In the genomic region with DNA sequence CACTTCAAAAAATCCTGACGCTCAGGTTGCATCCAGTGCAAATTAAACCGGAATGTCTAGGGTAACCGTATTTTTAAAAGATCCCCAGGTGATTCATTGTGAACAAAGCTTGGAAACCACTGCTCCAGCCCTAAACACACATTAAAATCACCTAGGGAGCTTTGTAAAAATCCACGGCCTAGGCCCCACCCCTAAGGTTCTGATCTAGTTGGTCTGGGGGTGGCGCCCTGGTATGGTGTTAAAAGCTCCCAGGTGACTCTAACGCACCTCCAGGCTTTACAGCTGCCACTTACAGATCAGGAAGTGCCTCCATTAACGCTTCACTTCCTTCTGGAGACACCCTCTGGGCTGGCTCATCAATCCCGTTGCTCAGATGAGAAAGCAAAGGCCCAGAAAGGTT, we compare ENCODE assay signal across 19 cellular contexts.
DNase-seq lines count a peak whose midpoint lies in the region; ATAC-seq and TF ChIP-seq lines count a peak whose summit lies in the region.
"Had no signal": no experiment of that assay in that cellular context is flagged by ENCODE, and none has a peak within 500 bp of the region (broad histone marks: within the 10 kb centered on the region; RNA-seq: fewer than 3 reads in every experiment).

No MANE protein-coding gene starts in this region.

- intact Hi-C loops in colonic mucosa (cut with DNase I) = no loop called here
- intact Hi-C loops in right lobe of liver (cut with DNase I) = loop anchor here in 1 of 2 donors (10.0 kb wide), 1 partner anchor 101 kb away; no protein-coding TSS in a partner anchor

- no peak for ATAC-seq in right lobe of liver
- ATAC-seq: activated T-cell treated with anti-CD3 and anti-CD28 coated beads, Interleukin-2, amount 50 U/mL, for 4 hours; left ventricle myocardium superior; stimulated activated memory B cell treated with anti-CD40 and anti-IgM and Interleukin-4, amounts not matched to agents 10 μg/mL and 1 μg/mL and 100 μg/mL, for 72 hours had no signal

- H3K9me3 ChIP-seq in colonic mucosa = no peaks in the 10 kb centered on the region
- no peaks in the 10 kb centered on the region for H3K9me3 ChIP-seq in right lobe of liver
- H3K9me3 ChIP-seq: MG63, SJCRH30, tibial nerve had no signal

- H3K4me1 ChIP-seq in colonic mucosa (no peaks in the 10 kb centered on the region), right lobe of liver (no peaks in the 10 kb centered on the region)
- H3K4me1 ChIP-seq: SJCRH30 had no signal

- no peak for TF ChIP-seq POLR2A in right lobe of liver (IDR thresholded peaks at IDR 0.05)

- DNase-seq in NCI-H82 (lab: John Stamatoyannopoulos, UW) = peak; percentile 30
- no peak for DNase-seq in NCI-H82 treated with DMSO at 0.1 percent for 48 hours (lab: John Stamatoyannopoulos, UW; ENCODE audit: unreplicated experiment)
- peak; percentile 58 for DNase-seq in NCI-H345 (lab: John Stamatoyannopoulos, UW)
- DNase-seq in colonic mucosa = peak; percentile 66
- no peak for DNase-seq in type B pancreatic cell (ENCODE audit: extremely low spot score, unreplicated experiment)
- no peak for DNase-seq in stimulated activated naive CD4-positive, alpha-beta T cell treated with Interleukin-2 at 50 U/mL for 16 hours (lab: John Stamatoyannopoulos, UW)
- DNase-seq in stimulated activated CD4-positive, alpha-beta T cell treated with anti-CD3 and anti-CD28 coated beads, Interleukin-1b, Interleukin-23, amount 100 ng/mL, for 48 hours = no peak
- no peak for DNase-seq in right lobe of liver
- DNase-seq: activated naive CD8-positive, alpha-beta T cell treated with anti-CD3 and anti-CD28 coated beads for 36 hours; activated T-cell treated with anti-CD3 and anti-CD28 coated beads, Interleukin-2, amount 50 U/mL, for 4 hours; brain microvascular endothelial cell; EL; left ventricle myocardium superior; MG63; naive B cell; SJCRH30; T1000 had no signal

- no peak overlapping the region for H3K9ac ChIP-seq in colonic mucosa (ENCODE audit: low read depth in 2 of 2, low read length in 2 of 2)

- H3K4me3 ChIP-seq in colonic mucosa (no peak overlapping the region), right lobe of liver (no peak overlapping the region)
- H3K4me3 ChIP-seq: MG63, SJCRH30, tibial nerve had no signal

- H3K27me3 ChIP-seq in colonic mucosa (no peaks in the 10 kb centered on the region), right lobe of liver (no peaks in the 10 kb centered on the region)
- H3K27me3 ChIP-seq: MG63 had no signal

- H3K36me3 ChIP-seq in colonic mucosa = no peaks in the 10 kb centered on the region
- no peaks in the 10 kb centered on the region for H3K36me3 ChIP-seq in right lobe of liver
- H3K36me3 ChIP-seq: brain microvascular endothelial cell, MG63, SJCRH30, tibial nerve had no signal

- 75% methylated on average over 4 of the region's 8 CpGs for WGBS in right lobe of liver (ENCODE audit: insufficient coverage, low coverage, low lambda C conversion rate, missing lambda C conversion rate)

- H3K27me3 Mint-ChIP-seq in type B pancreatic cell = peaks cover 13% of the 10 kb centered on the region
- H3K27me3 Mint-ChIP-seq: activated naive CD8-positive, alpha-beta T cell treated with anti-CD3 and anti-CD28 coated beads for 36 hours had no signal

- no peak overlapping the region for H3K4me3 Mint-ChIP-seq in type B pancreatic cell
- H3K4me3 Mint-ChIP-seq: activated naive CD8-positive, alpha-beta T cell treated with anti-CD3 and anti-CD28 coated beads for 36 hours; activated T-cell treated with anti-CD3 and anti-CD28 coated beads, Interleukin-2, amount 50 U/mL, for 4 hours; naive B cell; stimulated activated memory B cell treated with anti-CD40 and anti-IgM and Interleukin-4, amounts not matched to agents 10 μg/mL and 1 μg/mL and 100 μg/mL, for 72 hours had no signal

- H3K36me3 Mint-ChIP-seq in type B pancreatic cell = no peaks in the 10 kb centered on the region
- H3K36me3 Mint-ChIP-seq: activated naive CD8-positive, alpha-beta T cell treated with anti-CD3 and anti-CD28 coated beads for 36 hours; stimulated activated memory B cell treated with anti-CD40 and anti-IgM and Interleukin-4, amounts not matched to agents 10 μg/mL and 1 μg/mL and 100 μg/mL, for 72 hours had no signal

- TF ChIP-seq CTCF in colonic mucosa (IDR thresholded peaks at IDR 0.05) (no peak), type B pancreatic cell (conservative IDR thresholded peaks at IDR 0.05) (no peak), right lobe of liver (IDR thresholded peaks at IDR 0.05) (no peak)

- H3K4me1 Mint-ChIP-seq in type B pancreatic cell (ENCODE audit: unreplicated experiment) = peaks cover 3% of the 10 kb centered on the region
- H3K4me1 Mint-ChIP-seq: activated naive CD8-positive, alpha-beta T cell treated with anti-CD3 and anti-CD28 coated beads for 36 hours had no signal

- H3K27ac ChIP-seq in colonic mucosa = no peak overlapping the region
- no peak overlapping the region for H3K27ac ChIP-seq in right lobe of liver
- H3K27ac ChIP-seq: brain microvascular endothelial cell, SJCRH30, tibial nerve had no signal

- H3K27ac Mint-ChIP-seq in type B pancreatic cell = peak overlapping the region; percentile 63
- H3K27ac Mint-ChIP-seq: activated naive CD8-positive, alpha-beta T cell treated with anti-CD3 and anti-CD28 coated beads for 36 hours; naive B cell; stimulated activated memory B cell treated with anti-CD40 and anti-IgM and Interleukin-4, amounts not matched to agents 10 μg/mL and 1 μg/mL and 100 μg/mL, for 72 hours had no signal

- H3K9me3 Mint-ChIP-seq in type B pancreatic cell = no peaks in the 10 kb centered on the region
- H3K9me3 Mint-ChIP-seq: activated naive CD8-positive, alpha-beta T cell treated with anti-CD3 and anti-CD28 coated beads for 36 hours; activated T-cell treated with anti-CD3 and anti-CD28 coated beads, Interleukin-2, amount 50 U/mL, for 4 hours had no signal

Comparison
In these comparisons a context has a peak if more than half of its experiments do, and no peak if none do; other contexts are left out.
1. DNase-seq: peak in NCI-H82 (single experiment), NCI-H345 (single experiment) and colonic mucosa (single experiment); none in NCI-H82 treated with DMSO at 0.1 percent for 48 hours (single experiment), type B pancreatic cell (single experiment), stimulated activated naive CD4-positive, alpha-beta T cell treated with Interleukin-2 at 50 U/mL for 16 hours (single experiment), stimulated activated CD4-positive, alpha-beta T cell treated with anti-CD3 and anti-CD28 coated beads, Interleukin-1b, Interleukin-23, amount 100 ng/mL, for 48 hours (single experiment) and right lobe of liver (0 of 3).